Comparison of ENCODE assay signal across 8 cellular contexts in genomic region chr13:113562085-113562749, GRCh38. TPM values are rescaled to one million over a fixed set of nuclear protein-coding genes. Genes with fewer than 3 reads are reported as not detected.
DNase-seq lines count a peak whose midpoint lies in the region; ATAC-seq, FAIRE-seq and TF ChIP-seq lines count a peak whose summit lies in the region.

No MANE protein-coding gene starts in this region.

- no peak overlapping the region for H3K23ac ChIP-seq in trophoblast cell (ENCODE audit: low read length)

- peak; percentile 72 for TF ChIP-seq CTCF in PC-3 (conservative IDR thresholded peaks at IDR 0.05; ENCODE audit: low read depth, low read length)
- TF ChIP-seq CTCF in cardiac muscle cell (IDR thresholded peaks at IDR 0.05; ENCODE audit: low read depth, low read length), result peak; percentile 87

- peak overlapping the region; percentile 54; the same call in 1 of the 2 replicates for H2AFZ ChIP-seq in PC-3 (ENCODE audit: low read length)
- no peak overlapping the region for H2AFZ ChIP-seq in trophoblast cell (ENCODE audit: insufficient read depth, low read length, poor library complexity)

- no TSS peak for BruUV-seq in PC-3 (replicated peaks; lab: Mats Ljungman, UMichigan)

- H3K4ac ChIP-seq in trophoblast cell (ENCODE audit: low read depth, low read length), result no peak overlapping the region

- H4K91ac ChIP-seq in trophoblast cell (ENCODE audit: low read depth, low read length), result no peak overlapping the region

- no CpG with 5 or more reads among the region's 14 CpGs for WGBS in trophoblast cell (ENCODE audit: extremely low coverage, insufficient coverage, insufficient read length)

- H3K79me2 ChIP-seq in PC-3 (ENCODE audit: low read length), result no peaks in the 10 kb centered on the region
- no peaks in the 10 kb centered on the region for H3K79me2 ChIP-seq in trophoblast cell (ENCODE audit: control insufficient read depth, insufficient read depth, low read length, poor library complexity)

- H2BK5ac ChIP-seq in trophoblast cell (ENCODE audit: low read depth, low read length, poor library complexity), result no peak overlapping the region

- FAIRE-seq in G401.6 (lab: Jason Lieb, UNC), result peak; percentile 78

- no peak overlapping the region for H3K4me3 ChIP-seq in PC-3 (ENCODE audit: low read length)
- no peak overlapping the region for H3K4me3 ChIP-seq in cardiac muscle cell
- no peak overlapping the region for H3K4me3 ChIP-seq in trophoblast cell (ENCODE audit: low read depth, low read length)

- H3K27ac ChIP-seq in PC-3 (ENCODE audit: low read length) (no peak overlapping the region), cardiac muscle cell (no peak overlapping the region), trophoblast cell (ENCODE audit: low read depth, low read length) (no peak overlapping the region)

- H3K79me1 ChIP-seq in trophoblast cell (ENCODE audit: low read length), result peaks cover 3% of the 10 kb centered on the region

- no peak overlapping the region for H3K18ac ChIP-seq in trophoblast cell (ENCODE audit: low read length)

- POLR2A ChIA-PET in PC-3 (lab: Charles Lee; ENCODE audit: unreplicated experiment), result interaction anchor here (0.5 kb wide), 1 partner anchor 288 kb away, joined by 6 read pairs; no protein-coding TSS in a partner anchor

- H3K9me2 ChIP-seq in PC-3 (replicated peaks; ENCODE audit: low read length), result no peaks in the 10 kb centered on the region

- no peaks in the 10 kb centered on the region for H3K36me3 ChIP-seq in PC-3 (ENCODE audit: low read depth, low read length)
- no peaks in the 10 kb centered on the region for H3K36me3 ChIP-seq in cardiac muscle cell
- no peaks in the 10 kb centered on the region for H3K36me3 ChIP-seq in trophoblast cell (ENCODE audit: control insufficient read depth in 1 of 2, insufficient read depth in 2 of 2, low read length in 2 of 2)

- DNase-seq in HuH-7 (ENCODE audit: low spot score) (peak; percentile 87), PC-3 (peak; percentile 59), cardiac muscle cell (ENCODE audit: low read depth in 1 of 2, low spot score in 1 of 2) (peak; percentile 84 to 85), trophoblast cell (peak; percentile 33 to 67)
- peak; percentile 26 for DNase-seq in activated naive CD8-positive, alpha-beta T cell treated with anti-CD3 and anti-CD28 coated beads, Interleukin-2, amount 50 U/mL, for 16 hours (ENCODE audit: low read depth, low spot score)

- CTCF ChIA-PET in PC-3 (lab: Charles Lee), result interaction anchor here (0.7 to 1.1 kb wide), 3 partner anchors 48 to 185 kb away, joined by 3 to 5 read pairs (median 3); no protein-coding TSS in a partner anchor

- H3K4me2 ChIP-seq in PC-3 (ENCODE audit: low read length) (no peak overlapping the region), trophoblast cell (ENCODE audit: low read length) (no peak overlapping the region)

- H3K27me3 ChIP-seq in PC-3 (ENCODE audit: low read length) (no peaks in the 10 kb centered on the region), cardiac muscle cell (peaks cover 13% of the 10 kb centered on the region), trophoblast cell (ENCODE audit: insufficient read depth, low read length) (no peaks in the 10 kb centered on the region)

- ATAC-seq in PC-3 (peak; percentile 77), HG03460 (IDR thresholded peaks at IDR 0.05; ENCODE audit: unreplicated experiment) (no peak), GM21381 (IDR thresholded peaks at IDR 0.05; ENCODE audit: unreplicated experiment) (no peak)

- no peak overlapping the region for H4K12ac ChIP-seq in trophoblast cell (ENCODE audit: low read depth, low read length)

- H3K9ac ChIP-seq in PC-3 (ENCODE audit: low read length) (no peak overlapping the region), trophoblast cell (ENCODE audit: low read length) (no peak overlapping the region)

- no peak overlapping the region for H3K14ac ChIP-seq in trophoblast cell (ENCODE audit: low read length)

- H3K4me1 ChIP-seq in PC-3 (ENCODE audit: insufficient read depth, low read length), result no peaks in the 10 kb centered on the region
- no peaks in the 10 kb centered on the region for H3K4me1 ChIP-seq in cardiac muscle cell (ENCODE audit: low read depth)
- H3K4me1 ChIP-seq in trophoblast cell (ENCODE audit: control insufficient read depth in 1 of 2, insufficient read depth in 2 of 2, low read length in 2 of 2), result peaks cover 6 to 9% of the 10 kb centered on the region in 2 experiments

- H3K9me3 ChIP-seq in PC-3 (ENCODE audit: low read length) (no peaks in the 10 kb centered on the region), cardiac muscle cell (ENCODE audit: low read depth) (no peaks in the 10 kb centered on the region), trophoblast cell (ENCODE audit: insufficient read depth, low read depth, low read length) (no peaks in the 10 kb centered on the region)

- intact Hi-C loops in PC-3 (cut with micrococcal nuclease), result no loop called here

- H2AK5ac ChIP-seq in trophoblast cell (ENCODE audit: low read length), result no peak overlapping the region

- no peaks in the 10 kb centered on the region for H4K20me1 ChIP-seq in PC-3 (ENCODE audit: low read length)

- no peak overlapping the region for H2BK12ac ChIP-seq in trophoblast cell (ENCODE audit: low read length)

- no peak overlapping the region for H4K8ac ChIP-seq in trophoblast cell (ENCODE audit: low read depth, low read length)

- H3F3A ChIP-seq in PC-3 (ENCODE audit: low read length, unreplicated experiment), result no peaks in the 10 kb centered on the region

- no peak overlapping the region for H2BK120ac ChIP-seq in trophoblast cell (ENCODE audit: insufficient read depth, low read length, poor library complexity)

RNA-seq across cellular contexts. Expression of gene TFDP1, which starts 22.3 kb away (rescaled TPM):
- total RNA-seq in PC-3 (2014; rRNA removed), result 89.5 and 105 TPM in 2 replicates
- 36.9 and 50.2 TPM in 2 replicates for total RNA-seq in cardiac muscle cell
- polyA plus RNA-seq in cardiac muscle cell, result 68.1 and 81.7 TPM in 2 replicates
- 59.9 and 61.4 TPM in 2 replicates for polyA plus RNA-seq in trophoblast cell (2013)

Comparison
In these comparisons a context has a peak if more than half of its experiments do, and no peak if none do; other contexts are left out.
1. DNase-seq: peak in every context shown above with its lines; median percentile 87 in HuH-7; 84 in cardiac muscle cell; 59 in PC-3; 50 in trophoblast cell; 26 in activated naive CD8-positive, alpha-beta T cell treated with anti-CD3 and anti-CD28 coated beads, Interleukin-2, amount 50 U/mL, for 16 hours.